In the genomic region with DNA sequence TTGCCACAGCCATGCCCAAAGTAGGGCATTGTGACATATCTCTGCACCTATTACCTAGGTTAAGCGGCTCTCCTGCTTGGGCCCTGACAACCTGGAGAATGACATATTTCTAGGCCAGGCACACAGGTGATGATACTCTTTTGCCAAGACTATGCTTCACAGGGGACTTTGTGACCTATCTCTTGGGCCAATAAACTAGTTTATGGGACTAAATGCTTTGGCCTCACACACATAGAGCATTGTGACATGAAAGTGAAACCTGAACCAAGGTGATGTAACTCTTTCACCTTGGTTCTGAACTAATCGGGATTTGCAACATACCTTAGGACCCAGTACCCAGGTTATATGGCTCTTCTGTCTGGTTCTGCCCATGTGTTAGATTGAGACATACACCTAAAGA, we compare ENCODE assay signal across 20 cellular contexts. TPM values are rescaled to one million over a fixed set of nuclear protein-coding genes. Genes with fewer than 3 reads are reported as not detected.
"Had no signal": no experiment of that assay in that cellular context is flagged by ENCODE, and none has a peak within 500 bp of the region (broad histone marks: within the 10 kb centered on the region; RNA-seq: fewer than 3 reads in every experiment).

No MANE protein-coding gene starts in this region.

RNA-seq across cellular contexts. Expression of a gene that starts 19.0 kb away (rescaled TPM):
- total RNA-seq: activated naive CD4-positive, alpha-beta T cell treated with anti-CD3 and anti-CD28 coated beads for 36 hours; activated naive CD4-positive, alpha-beta T cell treated with anti-CD3 and anti-CD28 coated beads, Interleukin-2, amount 50 U/mL, for 72 hours; activated naive CD8-positive, alpha-beta T cell treated with anti-CD3 and anti-CD28 coated beads for 36 hours; activated naive CD8-positive, alpha-beta T cell treated with anti-CD3 and anti-CD28 coated beads, Interleukin-2, amount 10 ng/mL, durations not matched to agents 7 days and 5 days; activated T-cell treated with anti-CD3 and anti-CD28 coated beads, Interleukin-2, amount 50 U/mL, for 4 hours; activated T-cell treated with anti-CD3 and anti-CD28 coated beads, Interleukin-2, amount 50 U/mL, for 72 hours; activated T-helper 1 cell treated with anti-CD3 and anti-CD28 coated beads, Interleukin-12 subunit alpha, Interleukin-12 subunit beta, Interleukin-2, Interleukin-4 antibody, amounts not matched to agents 30 ng/mL and 10 ng/mL and 1 ng/mL, durations not matched to agents 14 hours and 24 hours and 36 hours; activated T-helper 17 cell treated with anti-CD3 and anti-CD28 coated beads, Interleukin-2, amount 50 U/mL, for 72 hours; activated T-helper 2 cell treated with anti-CD3 and anti-CD28 coated beads, Interferon-gamma antibody, Interleukin-2, Interleukin-4, amounts not matched to agents 10 μg/mL and 5 μg/mL and 100 μg/mL, durations not matched to agents 14 hours and 24 hours and 36 hours; adrenal gland; aorta; ascending aorta; astrocyte; body of pancreas; breast epithelium; bronchial epithelial cell; cardiac muscle cell; cardiac septum; cerebellum; chondrocyte had no signal
